1 cellular context compared by ENCODE assay signal in the genomic region with DNA sequence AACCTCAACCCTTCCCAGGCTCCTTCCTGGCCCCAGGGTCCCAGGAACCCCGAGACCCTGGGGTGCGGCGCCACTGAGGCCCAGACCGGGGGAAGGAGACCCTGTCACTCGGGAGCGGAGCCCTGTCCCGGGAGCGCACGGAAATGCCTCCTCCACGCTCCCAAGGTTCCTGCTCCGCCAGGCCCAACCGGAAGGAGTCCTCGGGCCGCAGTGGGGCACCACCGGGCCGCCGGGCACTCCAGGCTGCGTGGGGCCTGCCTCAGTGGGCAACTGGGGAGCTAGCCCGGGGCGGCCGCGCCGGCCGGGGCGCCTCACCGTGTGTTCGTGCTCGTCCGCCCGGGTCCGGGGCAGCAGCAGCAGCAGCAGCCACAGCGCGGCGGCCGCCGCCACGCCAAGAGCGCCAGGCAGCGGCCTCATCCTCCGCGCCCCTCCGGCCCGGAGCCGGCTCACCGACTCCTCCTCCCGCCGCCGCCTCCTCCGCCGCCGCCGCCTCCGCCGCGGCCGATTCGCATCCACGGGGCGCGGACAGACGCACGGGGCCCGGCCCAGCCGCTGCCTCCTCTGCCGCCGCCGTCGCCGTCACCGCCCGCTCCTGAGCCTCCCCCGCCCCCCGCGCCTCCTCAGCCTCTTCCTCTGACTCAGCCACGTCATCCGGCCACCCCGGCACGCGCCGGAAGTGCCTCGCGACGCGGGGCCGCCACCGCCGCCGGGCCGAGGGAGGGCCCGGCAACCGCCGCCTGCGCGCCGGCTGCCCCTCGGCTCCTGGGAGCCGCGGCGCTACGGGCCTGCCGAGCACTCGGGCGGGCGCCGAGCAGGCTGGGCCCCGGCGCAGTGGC.
A peak's percentile ranks its signal among the peaks of the same experiment; 100 is the strongest.
TF ChIP-seq lines count a peak whose summit lies in the region.

TSS of gene TM9SF3 (minus strand) at position 594 of the 836 bp plus-strand sequence. CDS start at position 417, 177 bp downstream.

TF ChIP-seq in HepG2, 621 proteins besides CTCF, POLR2A, EP300 and RAD21 (continued from another document and continues in another):
- TF ChIP-seq, protein P1, sequence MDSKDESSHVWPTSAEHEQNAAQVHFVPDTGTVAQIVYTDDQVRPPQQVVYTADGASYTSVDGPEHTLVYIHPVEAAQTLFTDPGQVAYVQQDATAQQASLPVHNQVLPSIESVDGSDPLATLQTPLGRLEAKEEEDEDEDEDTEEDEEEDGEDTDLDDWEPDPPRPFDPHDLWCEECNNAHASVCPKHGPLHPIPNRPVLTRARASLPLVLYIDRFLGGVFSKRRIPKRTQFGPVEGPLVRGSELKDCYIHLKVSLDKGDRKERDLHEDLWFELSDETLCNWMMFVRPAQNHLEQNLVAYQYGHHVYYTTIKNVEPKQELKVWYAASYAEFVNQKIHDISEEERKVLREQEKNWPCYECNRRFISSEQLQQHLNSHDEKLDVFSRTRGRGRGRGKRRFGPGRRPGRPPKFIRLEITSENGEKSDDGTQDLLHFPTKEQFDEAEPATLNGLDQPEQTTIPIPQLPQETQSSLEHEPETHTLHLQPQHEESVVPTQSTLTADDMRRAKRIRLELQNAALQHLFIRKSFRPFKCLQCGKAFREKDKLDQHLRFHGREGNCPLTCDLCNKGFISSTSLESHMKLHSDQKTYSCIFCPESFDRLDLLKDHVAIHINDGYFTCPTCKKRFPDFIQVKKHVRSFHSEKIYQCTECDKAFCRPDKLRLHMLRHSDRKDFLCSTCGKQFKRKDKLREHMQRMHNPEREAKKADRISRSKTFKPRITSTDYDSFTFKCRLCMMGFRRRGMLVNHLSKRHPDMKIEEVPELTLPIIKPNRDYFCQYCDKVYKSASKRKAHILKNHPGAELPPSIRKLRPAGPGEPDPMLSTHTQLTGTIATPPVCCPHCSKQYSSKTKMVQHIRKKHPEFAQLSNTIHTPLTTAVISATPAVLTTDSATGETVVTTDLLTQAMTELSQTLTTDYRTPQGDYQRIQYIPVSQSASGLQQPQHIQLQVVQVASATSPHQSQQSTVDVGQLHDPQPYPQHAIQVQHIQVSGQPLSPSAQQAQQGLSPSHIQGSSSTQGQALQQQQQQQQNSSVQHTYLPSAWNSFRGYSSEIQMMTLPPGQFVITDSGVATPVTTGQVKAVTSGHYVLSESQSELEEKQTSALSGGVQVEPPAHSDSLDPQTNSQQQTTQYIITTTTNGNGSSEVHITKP (CRISPR knock-in tag; IDR thresholded peaks at IDR 0.05; ENCODE audit: low read depth) = no peak
- TF ChIP-seq KLF11 (CRISPR knock-in tag; IDR thresholded peaks at IDR 0.05) = no peak; the same call in 1 of the 2 replicates
- TF ChIP-seq ZNF674 (CRISPR knock-in tag; IDR thresholded peaks at IDR 0.05; ENCODE audit: low read depth) = no peak; the same call in 1 of the 2 replicates
- TF ChIP-seq NFIB (CRISPR knock-in tag; IDR thresholded peaks at IDR 0.05; ENCODE audit: borderline replicate concordance) = no peak
- no peak for TF ChIP-seq SRSF4 (IDR thresholded peaks at IDR 0.05; ENCODE audit: low read depth, low read length, poor library complexity, severe bottlenecking)
- TF ChIP-seq RELA (CRISPR knock-in tag; IDR thresholded peaks at IDR 0.05) = no peak
- TF ChIP-seq ZNF350 (CRISPR knock-in tag; IDR thresholded peaks at IDR 0.05; ENCODE audit: borderline replicate concordance, low read depth) = no peak
- no peak for TF ChIP-seq ARHGAP35 (CRISPR knock-in tag; IDR thresholded peaks at IDR 0.05; ENCODE audit: borderline replicate concordance)
- TF ChIP-seq, protein P2, sequence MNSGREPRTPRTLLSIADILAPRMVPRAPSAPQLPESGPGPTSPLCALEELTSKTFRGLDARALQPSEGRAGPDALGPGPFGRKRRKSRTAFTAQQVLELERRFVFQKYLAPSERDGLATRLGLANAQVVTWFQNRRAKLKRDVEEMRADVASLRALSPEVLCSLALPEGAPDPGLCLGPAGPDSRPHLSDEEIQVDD (CRISPR knock-in tag; IDR thresholded peaks at IDR 0.05; ENCODE audit: borderline replicate concordance) = peak; percentile 38; the same call in 1 of the 2 replicates
- peak; percentile 60 for TF ChIP-seq HOXA3 (CRISPR knock-in tag; IDR thresholded peaks at IDR 0.05)
- no peak for TF ChIP-seq ZNF570 (CRISPR knock-in tag; IDR thresholded peaks at IDR 0.05; ENCODE audit: borderline replicate concordance)
- TF ChIP-seq TCF7L2 (IDR thresholded peaks at IDR 0.05; ENCODE audit: low read depth, low read length) = no peak
- TF ChIP-seq MEF2D (CRISPR knock-in tag; IDR thresholded peaks at IDR 0.05) = no peak
- no peak; the same call in 1 of the 2 replicates for TF ChIP-seq ZNF274 (CRISPR knock-in tag; IDR thresholded peaks at IDR 0.05)
- peak; percentile 81 for TF ChIP-seq SPEN (CRISPR knock-in tag; IDR thresholded peaks at IDR 0.05; ENCODE audit: low read depth)
- TF ChIP-seq ZNF468 (CRISPR knock-in tag; IDR thresholded peaks at IDR 0.05) = no peak
- TF ChIP-seq MIER2 (CRISPR knock-in tag; IDR thresholded peaks at IDR 0.05) = no peak
- no peak for TF ChIP-seq ZSCAN5A (CRISPR knock-in tag; IDR thresholded peaks at IDR 0.05; ENCODE audit: borderline replicate concordance)
- peak; percentile 44; the same call in 1 of the 2 replicates for TF ChIP-seq ZBTB7A (CRISPR knock-in tag; IDR thresholded peaks at IDR 0.05)
- no peak for TF ChIP-seq REL (CRISPR knock-in tag; conservative IDR thresholded peaks at IDR 0.05)
- no peak for TF ChIP-seq ZBTB43 (CRISPR knock-in tag; conservative IDR thresholded peaks at IDR 0.05)
- peak; percentile 89 for TF ChIP-seq PHF8 (CRISPR knock-in tag; IDR thresholded peaks at IDR 0.05)
- 0 out of 2 replicates have a peak, but pooled peaks have one; percentile 38 for TF ChIP-seq ZKSCAN1 (IDR thresholded peaks at IDR 0.05; ENCODE audit: low read length)
- no peak for TF ChIP-seq MTF1 (CRISPR knock-in tag; IDR thresholded peaks at IDR 0.05)
- TF ChIP-seq, protein P3, sequence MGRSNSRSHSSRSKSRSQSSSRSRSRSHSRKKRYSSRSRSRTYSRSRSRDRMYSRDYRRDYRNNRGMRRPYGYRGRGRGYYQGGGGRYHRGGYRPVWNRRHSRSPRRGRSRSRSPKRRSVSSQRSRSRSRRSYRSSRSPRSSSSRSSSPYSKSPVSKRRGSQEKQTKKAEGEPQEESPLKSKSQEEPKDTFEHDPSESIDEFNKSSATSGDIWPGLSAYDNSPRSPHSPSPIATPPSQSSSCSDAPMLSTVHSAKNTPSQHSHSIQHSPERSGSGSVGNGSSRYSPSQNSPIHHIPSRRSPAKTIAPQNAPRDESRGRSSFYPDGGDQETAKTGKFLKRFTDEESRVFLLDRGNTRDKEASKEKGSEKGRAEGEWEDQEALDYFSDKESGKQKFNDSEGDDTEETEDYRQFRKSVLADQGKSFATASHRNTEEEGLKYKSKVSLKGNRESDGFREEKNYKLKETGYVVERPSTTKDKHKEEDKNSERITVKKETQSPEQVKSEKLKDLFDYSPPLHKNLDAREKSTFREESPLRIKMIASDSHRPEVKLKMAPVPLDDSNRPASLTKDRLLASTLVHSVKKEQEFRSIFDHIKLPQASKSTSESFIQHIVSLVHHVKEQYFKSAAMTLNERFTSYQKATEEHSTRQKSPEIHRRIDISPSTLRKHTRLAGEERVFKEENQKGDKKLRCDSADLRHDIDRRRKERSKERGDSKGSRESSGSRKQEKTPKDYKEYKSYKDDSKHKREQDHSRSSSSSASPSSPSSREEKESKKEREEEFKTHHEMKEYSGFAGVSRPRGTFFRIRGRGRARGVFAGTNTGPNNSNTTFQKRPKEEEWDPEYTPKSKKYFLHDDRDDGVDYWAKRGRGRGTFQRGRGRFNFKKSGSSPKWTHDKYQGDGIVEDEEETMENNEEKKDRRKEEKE (IDR thresholded peaks at IDR 0.05) = no peak
- no peak for TF ChIP-seq ZNF280B (CRISPR knock-in tag; IDR thresholded peaks at IDR 0.05; ENCODE audit: borderline replicate concordance)
- TF ChIP-seq HNRNPK (IDR thresholded peaks at IDR 0.05; ENCODE audit: low read depth, low read length, poor library complexity, severe bottlenecking) = no peak
- TF ChIP-seq THAP8 (CRISPR knock-in tag; IDR thresholded peaks at IDR 0.05; ENCODE audit: borderline replicate concordance) = no peak
- TF ChIP-seq CAMTA2 (CRISPR knock-in tag; IDR thresholded peaks at IDR 0.05; ENCODE audit: borderline replicate concordance) = no peak
- no peak for TF ChIP-seq TP53 (CRISPR knock-in tag; conservative IDR thresholded peaks at IDR 0.05)
- no peak for TF ChIP-seq RCOR2 (CRISPR knock-in tag; IDR thresholded peaks at IDR 0.05)
- TF ChIP-seq MYNN (CRISPR knock-in tag; IDR thresholded peaks at IDR 0.05; ENCODE audit: low read depth) = 0 out of 2 replicates have a peak, but pooled peaks have one; percentile 45
- no peak for TF ChIP-seq ZNF550 (CRISPR knock-in tag; IDR thresholded peaks at IDR 0.05; ENCODE audit: borderline replicate concordance)
- no peak for TF ChIP-seq ZEB1 (IDR thresholded peaks at IDR 0.05; ENCODE audit: insufficient replicate concordance, low read depth)
- peak; percentile 81; the same call in 1 of the 2 replicates for TF ChIP-seq ZNF121 (CRISPR knock-in tag; IDR thresholded peaks at IDR 0.05)
- TF ChIP-seq, protein P4, sequence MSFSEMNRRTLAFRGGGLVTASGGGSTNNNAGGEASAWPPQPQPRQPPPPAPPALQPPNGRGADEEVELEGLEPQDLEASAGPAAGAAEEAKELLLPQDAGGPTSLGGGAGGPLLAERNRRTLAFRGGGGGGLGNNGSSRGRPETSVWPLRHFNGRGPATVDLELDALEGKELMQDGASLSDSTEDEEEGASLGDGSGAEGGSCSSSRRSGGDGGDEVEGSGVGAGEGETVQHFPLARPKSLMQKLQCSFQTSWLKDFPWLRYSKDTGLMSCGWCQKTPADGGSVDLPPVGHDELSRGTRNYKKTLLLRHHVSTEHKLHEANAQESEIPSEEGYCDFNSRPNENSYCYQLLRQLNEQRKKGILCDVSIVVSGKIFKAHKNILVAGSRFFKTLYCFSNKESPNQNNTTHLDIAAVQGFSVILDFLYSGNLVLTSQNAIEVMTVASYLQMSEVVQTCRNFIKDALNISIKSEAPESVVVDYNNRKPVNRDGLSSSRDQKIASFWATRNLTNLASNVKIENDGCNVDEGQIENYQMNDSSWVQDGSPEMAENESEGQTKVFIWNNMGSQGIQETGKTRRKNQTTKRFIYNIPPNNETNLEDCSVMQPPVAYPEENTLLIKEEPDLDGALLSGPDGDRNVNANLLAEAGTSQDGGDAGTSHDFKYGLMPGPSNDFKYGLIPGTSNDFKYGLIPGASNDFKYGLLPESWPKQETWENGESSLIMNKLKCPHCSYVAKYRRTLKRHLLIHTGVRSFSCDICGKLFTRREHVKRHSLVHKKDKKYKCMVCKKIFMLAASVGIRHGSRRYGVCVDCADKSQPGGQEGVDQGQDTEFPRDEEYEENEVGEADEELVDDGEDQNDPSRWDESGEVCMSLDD (CRISPR knock-in tag; IDR thresholded peaks at IDR 0.05; ENCODE audit: borderline replicate concordance) = no peak
- no peak; the same call in 1 of the 2 replicates for TF ChIP-seq HINFP (CRISPR knock-in tag; IDR thresholded peaks at IDR 0.05; ENCODE audit: low read depth)
- TF ChIP-seq RARA (CRISPR knock-in tag; IDR thresholded peaks at IDR 0.05) = peak; percentile 43; the same call in 1 of the 2 replicates
- no peak for TF ChIP-seq ZNF775 (CRISPR knock-in tag; IDR thresholded peaks at IDR 0.05; ENCODE audit: borderline replicate concordance)
- no peak for TF ChIP-seq TRIM24 (CRISPR knock-in tag; IDR thresholded peaks at IDR 0.05)
- no peak for TF ChIP-seq SMC3 (IDR thresholded peaks at IDR 0.05; ENCODE audit: low read length)
- TF ChIP-seq NR1H2 (CRISPR knock-in tag; IDR thresholded peaks at IDR 0.05; ENCODE audit: borderline replicate concordance, low read depth) = no peak
- no peak for TF ChIP-seq KLF15 (CRISPR knock-in tag; IDR thresholded peaks at IDR 0.05; ENCODE audit: borderline replicate concordance)
- TF ChIP-seq ZNF607 (CRISPR knock-in tag; IDR thresholded peaks at IDR 0.05; ENCODE audit: borderline replicate concordance) = 0 out of 2 replicates have a peak, but pooled peaks have one; percentile 11
